In the genomic region with DNA sequence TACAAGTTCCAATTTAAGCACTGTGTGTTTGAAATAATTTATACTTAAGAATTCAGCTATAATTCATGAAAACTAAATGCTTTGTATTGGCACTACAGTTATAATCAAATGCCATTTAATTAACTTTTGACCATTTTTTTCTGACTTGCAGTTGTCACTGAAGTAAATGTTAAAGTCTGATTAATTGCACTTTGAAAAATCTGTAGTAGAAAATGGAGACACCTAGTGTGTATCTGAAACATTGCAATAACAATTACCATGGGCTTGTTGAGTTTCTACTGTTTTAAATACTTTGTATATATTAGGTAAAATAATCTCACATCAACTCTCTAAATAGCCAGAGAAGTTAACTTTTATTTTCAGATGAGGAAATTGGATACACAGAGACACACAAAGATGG, we compare ENCODE assay signal across 9 cellular contexts.
DNase-seq lines count a peak whose midpoint lies in the region; ATAC-seq, FAIRE-seq and TF ChIP-seq lines count a peak whose summit lies in the region.
"Had no signal": no experiment of that assay in that cellular context is flagged by ENCODE, and none has a peak within 500 bp of the region (broad histone marks: within the 10 kb centered on the region; RNA-seq: fewer than 3 reads in every experiment).

No MANE protein-coding gene starts in this region.

- FAIRE-seq in endometrium (lab: Jason Lieb, UNC), result peak; percentile 73

- intact Hi-C loops in heart right ventricle (cut with DNase I), result no loop called here
- intact Hi-C loops in heart left ventricle (cut with DNase I), result no loop called here
- intact Hi-C loops in upper lobe of right lung (cut with DNase I), result no loop called here
- intact Hi-C loops in prostate gland (cut with DNase I), result no loop called here

- H3K27ac ChIP-seq in heart right ventricle (no peak overlapping the region), heart left ventricle (no peak overlapping the region), upper lobe of right lung (no peak overlapping the region), prostate gland (no peak overlapping the region)

- TF ChIP-seq CTCF in heart right ventricle (IDR thresholded peaks at IDR 0.05) (peak in 5 of 9 donors; percentile 9 to 40 (median 30)), heart left ventricle (IDR thresholded peaks at IDR 0.05) (peak in 5 of 12 donors; percentile 13 to 31 (median 19)), upper lobe of right lung (IDR thresholded peaks at IDR 0.05) (peak; percentile 24), prostate gland (IDR thresholded peaks at IDR 0.05) (peak in 1 of 4 experiments; percentile 14)

- H3K9me3 ChIP-seq in heart right ventricle, result no peaks in the 10 kb centered on the region
- no peaks in the 10 kb centered on the region for H3K9me3 ChIP-seq in heart left ventricle
- no peaks in the 10 kb centered on the region for H3K9me3 ChIP-seq in upper lobe of right lung
- no peaks in the 10 kb centered on the region for H3K9me3 ChIP-seq in prostate gland

- TF ChIP-seq POLR2A in heart left ventricle (IDR thresholded peaks at IDR 0.05) (no peak), prostate gland (IDR thresholded peaks at IDR 0.05) (no peak)

- H3K4me3 ChIP-seq in heart right ventricle (no peak overlapping the region), heart left ventricle (no peak overlapping the region), upper lobe of right lung (no peak overlapping the region), prostate gland (no peak overlapping the region)

- no peaks in the 10 kb centered on the region for H3K27me3 ChIP-seq in heart right ventricle
- no peaks in the 10 kb centered on the region for H3K27me3 ChIP-seq in heart left ventricle
- H3K27me3 ChIP-seq in upper lobe of right lung, result no peaks in the 10 kb centered on the region
- no peaks in the 10 kb centered on the region for H3K27me3 ChIP-seq in prostate gland (replicated peaks; ENCODE audit: insufficient read depth)

- DNase-seq in heart right ventricle, result no peak
- no peak for DNase-seq in heart left ventricle
- peak; percentile 4 to 38 for DNase-seq in NCI-H446 (lab: John Stamatoyannopoulos, UW)
- DNase-seq in upper lobe of right lung, result no peak
- no peak for DNase-seq in retina
- no peak for DNase-seq in prostate gland (ENCODE audit: low spot score)
- DNase-seq: activated B cell treated with CpG ODN at 0.5 μM for 24 hours had no signal

- H3K4me1 ChIP-seq in heart right ventricle, result no peaks in the 10 kb centered on the region
- no peaks in the 10 kb centered on the region for H3K4me1 ChIP-seq in heart left ventricle
- H3K4me1 ChIP-seq in upper lobe of right lung, result no peaks in the 10 kb centered on the region
- no peaks in the 10 kb centered on the region for H3K4me1 ChIP-seq in prostate gland (replicated peaks)

- H3K36me3 ChIP-seq in heart right ventricle (no peaks in the 10 kb centered on the region), heart left ventricle (no peaks in the 10 kb centered on the region), upper lobe of right lung (no peaks in the 10 kb centered on the region), prostate gland (no peaks in the 10 kb centered on the region)

- ATAC-seq in heart right ventricle (no peak), heart left ventricle (no peak), upper lobe of right lung (no peak), GM21786 (IDR thresholded peaks at IDR 0.05; ENCODE audit: unreplicated experiment) (no peak)

Comparison
In these comparisons a context has a peak if more than half of its experiments do, and no peak if none do; other contexts are left out.
1. DNase-seq: peak in NCI-H446 (2 of 2); none in heart right ventricle (0 of 2), heart left ventricle (0 of 5), upper lobe of right lung (single experiment), retina (single experiment) and prostate gland (single experiment).